Comparison of ENCODE assay signal across 1 cellular context in the genomic region with DNA sequence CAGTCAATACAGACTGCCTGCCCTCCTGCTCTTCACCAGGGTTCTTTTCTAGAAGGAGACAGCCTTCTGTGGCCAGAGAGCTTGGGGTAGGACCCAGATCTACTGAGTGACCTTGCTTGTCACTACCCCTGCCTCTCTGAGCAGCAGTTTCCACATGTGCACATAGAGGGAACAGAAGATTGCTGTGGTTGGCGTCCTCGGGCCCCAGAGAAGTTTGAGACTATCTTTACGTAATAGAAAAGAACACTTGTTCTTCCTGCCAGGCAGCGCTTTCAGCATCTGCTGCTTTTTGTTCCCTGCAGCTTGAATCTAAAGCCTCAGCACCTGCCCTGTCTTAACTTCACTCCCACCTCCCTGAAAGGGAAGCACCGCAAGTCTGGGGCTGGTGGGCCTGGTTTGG.
TF ChIP-seq lines count a peak whose summit lies in the region.

No MANE protein-coding gene starts in this region.

TF ChIP-seq in HCT116, 20 proteins besides CTCF, POLR2A, EP300 and RAD21 (continued from another document):
- TF ChIP-seq SRF (IDR thresholded peaks at IDR 0.05; ENCODE audit: low read depth), result no peak
- TF ChIP-seq ZNF274 (IDR thresholded peaks at IDR 0.05; ENCODE audit: low read depth, low read length), result no peak
- TF ChIP-seq, protein P1, sequence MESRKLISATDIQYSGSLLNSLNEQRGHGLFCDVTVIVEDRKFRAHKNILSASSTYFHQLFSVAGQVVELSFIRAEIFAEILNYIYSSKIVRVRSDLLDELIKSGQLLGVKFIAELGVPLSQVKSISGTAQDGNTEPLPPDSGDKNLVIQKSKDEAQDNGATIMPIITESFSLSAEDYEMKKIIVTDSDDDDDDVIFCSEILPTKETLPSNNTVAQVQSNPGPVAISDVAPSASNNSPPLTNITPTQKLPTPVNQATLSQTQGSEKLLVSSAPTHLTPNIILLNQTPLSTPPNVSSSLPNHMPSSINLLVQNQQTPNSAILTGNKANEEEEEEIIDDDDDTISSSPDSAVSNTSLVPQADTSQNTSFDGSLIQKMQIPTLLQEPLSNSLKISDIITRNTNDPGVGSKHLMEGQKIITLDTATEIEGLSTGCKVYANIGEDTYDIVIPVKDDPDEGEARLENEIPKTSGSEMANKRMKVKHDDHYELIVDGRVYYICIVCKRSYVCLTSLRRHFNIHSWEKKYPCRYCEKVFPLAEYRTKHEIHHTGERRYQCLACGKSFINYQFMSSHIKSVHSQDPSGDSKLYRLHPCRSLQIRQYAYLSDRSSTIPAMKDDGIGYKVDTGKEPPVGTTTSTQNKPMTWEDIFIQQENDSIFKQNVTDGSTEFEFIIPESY (IDR thresholded peaks at IDR 0.05; ENCODE audit: extremely low read depth, insufficient replicate concordance, low read length), result no peak
- no peak for TF ChIP-seq ELF1 (IDR thresholded peaks at IDR 0.05; ENCODE audit: borderline replicate concordance, low read depth)
- TF ChIP-seq, protein P2, sequence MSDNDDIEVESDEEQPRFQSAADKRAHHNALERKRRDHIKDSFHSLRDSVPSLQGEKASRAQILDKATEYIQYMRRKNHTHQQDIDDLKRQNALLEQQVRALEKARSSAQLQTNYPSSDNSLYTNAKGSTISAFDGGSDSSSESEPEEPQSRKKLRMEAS (IDR thresholded peaks at IDR 0.05), result no peak
